30 cellular contexts compared by ENCODE assay signal in the genomic region with DNA sequence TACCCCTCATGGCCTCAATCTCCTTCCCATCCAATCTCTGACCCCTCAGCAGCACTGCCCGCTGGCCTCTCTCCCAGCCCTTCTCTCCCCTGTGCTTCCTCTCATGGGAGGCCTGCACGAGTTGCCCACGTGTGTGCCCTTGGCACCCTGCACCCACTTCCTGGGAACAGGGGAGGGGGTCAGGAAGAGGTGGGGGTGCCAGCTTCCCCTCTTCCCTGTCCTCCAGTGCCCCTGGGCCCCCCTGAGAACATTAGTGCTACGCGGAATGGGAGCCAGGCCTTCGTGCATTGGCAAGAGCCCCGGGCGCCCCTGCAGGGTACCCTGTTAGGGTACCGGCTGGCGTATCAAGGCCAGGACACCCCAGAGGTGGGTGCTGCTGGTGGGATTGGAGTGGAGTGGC. TPM values are rescaled to one million over a fixed set of nuclear protein-coding genes. Genes with fewer than 3 reads are reported as not detected.
"Had no signal": no experiment of that assay in that cellular context is flagged by ENCODE, and none has a peak within 500 bp of the region (broad histone marks: within the 10 kb centered on the region; RNA-seq: fewer than 3 reads in every experiment).

No MANE protein-coding gene starts in this region.

- ATAC-seq: activated CD8-positive, alpha-beta memory T cell treated with anti-CD3 and anti-CD28 coated beads, Interleukin-2, amount 10 ng/mL, durations not matched to agents 7 days and 5 days; activated naive CD4-positive, alpha-beta T cell treated with anti-CD3 and anti-CD28 coated beads, Interleukin-2, amount 50 U/mL, for 72 hours; activated naive CD8-positive, alpha-beta T cell treated with anti-CD3 and anti-CD28 coated beads, Interleukin-2, amount 50 U/mL, for 24 hours; K562; T-helper 17 cell; WTC11 had no signal

- H3K9me3 ChIP-seq: ascending aorta, body of pancreas had no signal

- FAIRE-seq: bronchial epithelial cell, K562 had no signal

- H3K4me1 ChIP-seq: ascending aorta, body of pancreas had no signal

- DNase-seq: activated CD4-positive, alpha-beta T cell treated with anti-CD3 and anti-CD28 coated beads for 48 hours; activated CD4-positive, alpha-beta T cell treated with anti-CD3 and anti-CD28 coated beads, Interleukin-2, amount 50 U/mL, for 48 hours; activated CD4-positive, CD25-positive, alpha-beta regulatory T cell treated with anti-CD3 and anti-CD28 coated beads, Interleukin-2, amount 50 U/mL, for 72 hours; activated CD8-positive, alpha-beta memory T cell treated with anti-CD3 and anti-CD28 coated beads, Interleukin-2, amount 10 ng/mL, durations not matched to agents 7 days and 5 days; activated effector memory CD4-positive, alpha-beta T cell treated with Interleukin-2 at 50 U/mL for 16 hours; activated naive CD4-positive, alpha-beta T cell treated with Interleukin-2 at 50 U/mL for 16 hours; activated naive CD8-positive, alpha-beta T cell treated with anti-CD3 and anti-CD28 coated beads, Interleukin-2, amount 50 U/mL, for 24 hours; activated T-cell treated with anti-CD3 and anti-CD28 coated beads, Interleukin-2, amount 50 U/mL, for 24 hours; amniotic stem cell; body of pancreas; central memory CD4-positive, alpha-beta T cell; Kasumi-1; NCI-H1105 treated with DMSO at 0.1 percent for 48 hours; NCI-H1436 treated with DMSO at 0.1 percent for 48 hours; NCI-H187 treated with DMSO at 0.1 percent for 48 hours; NCI-H2081 treated with DMSO at 0.1 percent for 48 hours; NCI-H2227 treated with DMSO at 0.1 percent for 48 hours; NCI-H69; NK-92 treated with Interleukin-12 subunit alpha and Interleukin-12 subunit beta, amount 100 ng/mL, for 24 hours; OCI-M1; RPMI8226; SHP77 treated with DMSO at 0.1 percent for 48 hours; T-helper 17 cell; T-helper 9 cell had no signal

- H3K4me3 ChIP-seq: ascending aorta, body of pancreas, K562 had no signal

- H3K27me3 ChIP-seq: ascending aorta, body of pancreas had no signal

- H3K27ac ChIP-seq: ascending aorta, body of pancreas had no signal

RNA-seq across cellular contexts. Expression of gene CYP2S1, which starts 45.2 kb away (rescaled TPM):
- total RNA-seq: ascending aorta, SK-MEL-5 had no signal
